ENCODE assay signal across 3 cellular contexts in the genomic region with DNA sequence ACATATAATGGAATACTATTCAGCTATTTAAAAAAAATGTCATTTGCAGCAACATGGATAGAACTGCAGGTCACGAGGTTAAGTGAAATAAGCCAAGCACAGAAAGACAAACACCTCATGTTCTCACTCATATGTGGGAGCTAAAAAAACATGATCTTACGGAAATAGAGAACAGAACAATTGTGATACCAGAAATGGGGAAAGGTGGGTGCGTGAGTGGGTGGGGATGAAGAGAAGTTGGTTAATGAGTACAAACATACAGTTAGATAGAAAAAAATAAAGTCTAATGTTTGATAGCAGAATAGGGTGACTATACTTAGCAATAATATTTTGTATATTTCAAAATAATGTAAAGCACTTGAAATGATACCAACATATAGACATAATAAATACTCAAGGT.
"Had no signal": no experiment of that assay in that cellular context is flagged by ENCODE, and none has a peak within 500 bp of the region (broad histone marks: within the 10 kb centered on the region; RNA-seq: fewer than 3 reads in every experiment).

No MANE protein-coding gene starts in this region.

- H3K4me3 ChIP-seq: GM12878 had no signal

- ATAC-seq: GM12878 had no signal

- DNase-seq: GDM1, GF-D8 had no signal
